ENCODE assay signal across 1 cellular context in genomic region chr6:57221936-57222683, GRCh38.
TF ChIP-seq lines count a peak whose summit lies in the region.

Gene RAB23 (minus strand): TSS chr6:57222307. CDS start chr6:57210380, 11,927 bp downstream.

TF ChIP-seq in HepG2, 621 proteins besides CTCF, POLR2A, EP300 and RAD21 (continued from another document and continues in another):
- TF ChIP-seq ZFY (CRISPR knock-in tag; IDR thresholded peaks at IDR 0.05) (peak; percentile 59), ZNF782 (CRISPR knock-in tag; IDR thresholded peaks at IDR 0.05; ENCODE audit: borderline replicate concordance) (no peak), GATA4 (IDR thresholded peaks at IDR 0.05; ENCODE audit: borderline replicate concordance, low read depth) (peak; percentile 78; the same call in 1 of the 2 replicates), ZNF740 (CRISPR knock-in tag; IDR thresholded peaks at IDR 0.05) (no peak), KAT8 (CRISPR knock-in tag; IDR thresholded peaks at IDR 0.05) (peak; percentile 25; the same call in 1 of the 2 replicates), MAX (IDR thresholded peaks at IDR 0.05) (peak; percentile 65), GATAD2A (CRISPR knock-in tag; IDR thresholded peaks at IDR 0.05) (peak; percentile 36; the same call in 1 of the 2 replicates), ZGPAT (CRISPR knock-in tag; IDR thresholded peaks at IDR 0.05) (peak; percentile 85; the same call in 1 of the 2 replicates), MTA1 (CRISPR knock-in tag; IDR thresholded peaks at IDR 0.05; ENCODE audit: borderline replicate concordance) (0 out of 2 replicates have a peak, but pooled peaks have one; percentile 38), PRPF4 (IDR thresholded peaks at IDR 0.05; ENCODE audit: low read depth, low read length, poor library complexity, severe bottlenecking) (no peak), PLSCR1 (CRISPR knock-in tag; IDR thresholded peaks at IDR 0.05; ENCODE audit: borderline replicate concordance) (peak; percentile 84; the same call in 1 of the 2 replicates), ZIK1 (CRISPR knock-in tag; IDR thresholded peaks at IDR 0.05; ENCODE audit: borderline replicate concordance, low read depth) (peak; percentile 84), KLF9 (CRISPR knock-in tag; IDR thresholded peaks at IDR 0.05; ENCODE audit: low read depth) (0 out of 2 replicates have a peak, but pooled peaks have one; percentile 42), MEIS2 (CRISPR knock-in tag; IDR thresholded peaks at IDR 0.05) (no peak), PAF1 (CRISPR knock-in tag; IDR thresholded peaks at IDR 0.05) (no peak), NFE2L1 (CRISPR knock-in tag; IDR thresholded peaks at IDR 0.05; ENCODE audit: borderline replicate concordance) (no peak), ZNF784 (CRISPR knock-in tag; IDR thresholded peaks at IDR 0.05; ENCODE audit: borderline replicate concordance) (peak; percentile 67; the same call in 1 of the 2 replicates), MYPOP (CRISPR knock-in tag; IDR thresholded peaks at IDR 0.05) (peak; percentile 95), ARID5B (CRISPR knock-in tag; IDR thresholded peaks at IDR 0.05) (peak; percentile 36; the same call in 1 of the 2 replicates), ZXDC (CRISPR knock-in tag; IDR thresholded peaks at IDR 0.05) (peak; percentile 88), ZNF274 (CRISPR knock-in tag; IDR thresholded peaks at IDR 0.05) (peak; percentile 54; the same call in 1 of the 2 replicates), KLF6 (CRISPR knock-in tag; IDR thresholded peaks at IDR 0.05) (peak; percentile 66; the same call in 1 of the 2 replicates), PHB2 (IDR thresholded peaks at IDR 0.05; ENCODE audit: partially characterized antibody) (no peak), PHF21A (CRISPR knock-in tag; IDR thresholded peaks at IDR 0.05) (0 out of 2 replicates have a peak, but pooled peaks have one; percentile 61), POLR2AphosphoS5 (IDR thresholded peaks at IDR 0.05; ENCODE audit: low read depth, low read length) (peak; percentile 94), RNF219 (CRISPR knock-in tag; IDR thresholded peaks at IDR 0.05) (no peak), FOXJ3 (CRISPR knock-in tag; IDR thresholded peaks at IDR 0.05; ENCODE audit: borderline replicate concordance) (peak; percentile 47; the same call in 1 of the 2 replicates), SKI (IDR thresholded peaks at IDR 0.05; ENCODE audit: partially characterized antibody) (peak; percentile 80), ZBTB33 (CRISPR knock-in tag; IDR thresholded peaks at IDR 0.05) (no peak), ZNF781 (CRISPR knock-in tag; IDR thresholded peaks at IDR 0.05; ENCODE audit: borderline replicate concordance, not compliant biosample characterization) (no peak), ZSCAN5A (CRISPR knock-in tag; IDR thresholded peaks at IDR 0.05; ENCODE audit: borderline replicate concordance) (no peak), ZNF224 (CRISPR knock-in tag; IDR thresholded peaks at IDR 0.05) (no peak), RBFOX2 (IDR thresholded peaks at IDR 0.05; ENCODE audit: low read depth, low read length) (peak; percentile 85), KDM4B (CRISPR knock-in tag; IDR thresholded peaks at IDR 0.05) (no peak), SIN3A (IDR thresholded peaks at IDR 0.05; ENCODE audit: borderline replicate concordance, low read depth, low read length) (peak; percentile 72; the same call in 1 of the 2 replicates), ZNF83 (CRISPR knock-in tag; IDR thresholded peaks at IDR 0.05; ENCODE audit: borderline replicate concordance) (0 out of 2 replicates have a peak, but pooled peaks have one; percentile 36), ZNF792 (CRISPR knock-in tag; IDR thresholded peaks at IDR 0.05) (no peak), ZFX (CRISPR knock-in tag; IDR thresholded peaks at IDR 0.05; ENCODE audit: low read depth) (peak; percentile 60), XBP1 (CRISPR knock-in tag; IDR thresholded peaks at IDR 0.05) (no peak), ZNF207 (IDR thresholded peaks at IDR 0.05; ENCODE audit: borderline replicate concordance) (no peak), PHF8 (CRISPR knock-in tag; IDR thresholded peaks at IDR 0.05) (peak; percentile 79), MTF2 (CRISPR knock-in tag; IDR thresholded peaks at IDR 0.05; ENCODE audit: borderline replicate concordance) (0 out of 2 replicates have a peak, but pooled peaks have one; percentile 86), GABPB1 (CRISPR knock-in tag; IDR thresholded peaks at IDR 0.05) (peak; percentile 31), ZNF878 (CRISPR knock-in tag; IDR thresholded peaks at IDR 0.05) (peak; percentile 74; the same call in 1 of the 2 replicates)
